Comparison of ENCODE assay signal across 27 cellular contexts in the genomic region with DNA sequence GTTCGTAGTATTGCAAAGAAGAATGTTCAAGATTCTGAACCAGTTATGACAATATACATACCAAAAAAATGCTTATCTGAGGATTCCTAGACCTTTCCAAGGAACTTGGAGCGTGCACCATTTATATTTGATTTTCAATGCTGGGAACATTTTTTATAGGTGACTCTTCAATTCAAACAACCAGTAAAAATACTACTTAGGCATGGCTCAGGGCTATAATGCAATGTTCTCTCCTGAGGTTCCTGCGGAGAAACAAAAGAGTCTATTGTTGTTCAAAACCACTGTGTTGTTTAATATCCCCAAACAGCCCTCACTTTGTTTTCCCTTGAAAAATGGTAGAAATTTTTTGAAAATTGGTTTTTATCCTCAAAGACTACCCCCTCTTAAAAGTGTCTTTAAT.
"Had no signal": no experiment of that assay in that cellular context is flagged by ENCODE, and none has a peak within 500 bp of the region (broad histone marks: within the 10 kb centered on the region; RNA-seq: fewer than 3 reads in every experiment).

No MANE protein-coding gene starts in this region.

- H3K9ac ChIP-seq: parathyroid adenoma had no signal

- ATAC-seq: activated CD4-positive, CD25-positive, alpha-beta regulatory T cell treated with anti-CD3 and anti-CD28 coated beads, Interleukin-2, amount 50 U/mL, for 24 hours; gastrocnemius medialis; left colon; naive thymus-derived CD4-positive, alpha-beta T cell; psoas muscle; stimulated activated effector memory CD8-positive, alpha-beta T cell treated with anti-CD3 and anti-CD28 coated beads, Interleukin-12 subunit alpha, Interleukin-12 subunit beta, amount 100 ng/mL, for 72 hours; stimulated activated naive CD8-positive, alpha-beta T cell treated with anti-CD3 and anti-CD28 coated beads, Interleukin-15, amount 100 ng/mL, for 72 hours had no signal

- H3K79me2 ChIP-seq: hepatocyte, parathyroid adenoma had no signal

- H3K27ac ChIP-seq: epithelial cell of prostate, esophagus squamous epithelium, gastrocnemius medialis, hepatocyte, parathyroid adenoma, psoas muscle, sigmoid colon, vagina, VCaP had no signal

- H3K36me3 ChIP-seq: esophagus squamous epithelium, gastrocnemius medialis, sigmoid colon, vagina had no signal

- H3K4me3 ChIP-seq: esophagus squamous epithelium, gastrocnemius medialis, hepatocyte, psoas muscle, sigmoid colon, vagina had no signal

- DNase-seq: activated CD4-positive, alpha-beta T cell treated with anti-CD3 and anti-CD28 coated beads for 48 hours; activated CD4-positive, alpha-beta T cell treated with anti-CD3 and anti-CD28 coated beads, Interleukin-2, amount 50 U/mL, for 48 hours; activated CD8-positive, alpha-beta memory T cell treated with anti-CD3 and anti-CD28 coated beads for 24 hours; activated effector memory CD4-positive, alpha-beta T cell treated with Interleukin-2 at 50 U/mL for 16 hours; activated naive CD4-positive, alpha-beta T cell treated with Interleukin-2 at 50 U/mL for 16 hours; anterior cingulate cortex; dermis blood vessel endothelial cell; effector CD4-positive, alpha-beta T cell; esophagus squamous epithelium; gastrocnemius medialis; left colon; midbrain; naive thymus-derived CD4-positive, alpha-beta T cell; nucleus accumbens; psoas muscle; sigmoid colon; small intestine; stimulated activated CD4-positive, alpha-beta T cell treated with anti-CD3 and anti-CD28 coated beads, Interleukin-4, amount 100 ng/mL, for 24 hours; stimulated activated naive CD8-positive, alpha-beta T cell treated with anti-CD3 and anti-CD28 coated beads, Interleukin-15, amount 100 ng/mL, for 72 hours; substantia nigra had no signal

- H3K4me2 ChIP-seq: hepatocyte had no signal

- H3K27me3 ChIP-seq: esophagus squamous epithelium, gastrocnemius medialis, hepatocyte, sigmoid colon, vagina had no signal

- H2AFZ ChIP-seq: hepatocyte, parathyroid adenoma had no signal

- H3K9me3 ChIP-seq: esophagus squamous epithelium, gastrocnemius medialis, psoas muscle, sigmoid colon, vagina had no signal

- H3K4me1 ChIP-seq: esophagus squamous epithelium, gastrocnemius medialis, parathyroid adenoma, psoas muscle, sigmoid colon, vagina had no signal
